ENCODE assay signal across 8 cellular contexts in genomic region chr22:38655532-38656255, GRCh38. TPM values are rescaled to one million over a fixed set of nuclear protein-coding genes. Genes with fewer than 3 reads are reported as not detected.
DNase-seq lines count a peak whose midpoint lies in the region; ATAC-seq and TF ChIP-seq lines count a peak whose summit lies in the region.

No MANE protein-coding gene starts in this region.

- no peak for DNase-seq in activated naive CD4-positive, alpha-beta T cell treated with anti-CD3 and anti-CD28 coated beads, Interleukin-2, amount 10 ng/mL, durations not matched to agents 7 days and 5 days
- no peak for DNase-seq in activated naive CD4-positive, alpha-beta T cell treated with anti-CD3 and anti-CD28 coated beads, Interleukin-2, amount 50 U/mL, for 16 hours
- DNase-seq in Panc1 (ENCODE audit: low read depth, low spot score) (no peak), D341Med (ENCODE audit: low spot score) (no peak)

- in situ Hi-C loops in Panc1 (cut with HindIII; ENCODE audit: low pct_unique_long_range_greater_than_20kb, low sequenced_read_pairs) = no loop called here

- TSS peak; percentile 88 for BruUV-seq in Panc1 (replicated peaks; lab: Mats Ljungman, UMichigan)

- H3K4me1 ChIP-seq in Panc1 (ENCODE audit: control insufficient read depth, insufficient read depth, low read length) (no peaks in the 10 kb centered on the region; the same call in 1 of the 2 replicates), ectodermal cell (ENCODE audit: control insufficient read depth, insufficient read depth, low read length) (peaks cover 4% of the 10 kb centered on the region), mucosa of stomach (ENCODE audit: control insufficient read depth, insufficient read depth, low read length) (peaks cover 10% of the 10 kb centered on the region)

- intact Hi-C loops in Panc1 (cut with micrococcal nuclease; ENCODE audit: unreplicated experiment) = no loop called here

- no peak overlapping the region for H3K27ac Mint-ChIP-seq in activated naive CD4-positive, alpha-beta T cell treated with anti-CD3 and anti-CD28 coated beads, Interleukin-2, amount 10 ng/mL, durations not matched to agents 7 days and 5 days

- H3K27ac ChIP-seq in Panc1 (ENCODE audit: low read length) (peak overlapping the region; percentile 91), ectodermal cell (ENCODE audit: insufficient read depth, low read depth, low read length, poor library complexity, severe bottlenecking) (peak overlapping the region; percentile 92)

- CTCF ChIA-PET in activated naive CD4-positive, alpha-beta T cell treated with anti-CD3 and anti-CD28 coated beads, Interleukin-2, amount 10 ng/mL, durations not matched to agents 7 days and 5 days (lab: Charles Lee) = no interaction called here
- CTCF ChIA-PET in Panc1 (lab: Charles Lee) = interaction anchor here (0.7 kb wide), 1 partner anchor 295 kb away, joined by 3 read pairs; no protein-coding TSS in a partner anchor

- WGBS in ectodermal cell, 2 experiments = 4 to 5% methylated on average over 22 of the region's 22 CpGs

- ATAC-seq in Panc1 = peak; percentile 49
- ATAC-seq in activated CD4-positive, CD25-positive, alpha-beta regulatory T cell treated with anti-CD3 and anti-CD28 coated beads, Interleukin-2, amount 50 U/mL, for 24 hours = no peak
- no peak for ATAC-seq in GM18873 (IDR thresholded peaks at IDR 0.05; ENCODE audit: low FRiP score, unreplicated experiment)

- H3K9ac ChIP-seq in mucosa of stomach (ENCODE audit: low read length) = peak overlapping the region; percentile 94

- POLR2A ChIA-PET in Panc1 (lab: Charles Lee) = no interaction called here

- H3K9me3 Mint-ChIP-seq in activated naive CD4-positive, alpha-beta T cell treated with anti-CD3 and anti-CD28 coated beads, Interleukin-2, amount 10 ng/mL, durations not matched to agents 7 days and 5 days = no peaks in the 10 kb centered on the region

- TF ChIP-seq CTCF in Panc1 (IDR thresholded peaks at IDR 0.05) = no peak

- peak overlapping the region; percentile 93 for H3K4me3 Mint-ChIP-seq in activated naive CD4-positive, alpha-beta T cell treated with anti-CD3 and anti-CD28 coated beads, Interleukin-2, amount 10 ng/mL, durations not matched to agents 7 days and 5 days

- H3K27me3 ChIP-seq in Panc1 (ENCODE audit: control insufficient read depth, insufficient read depth, low read length) (no peaks in the 10 kb centered on the region), ectodermal cell (ENCODE audit: control insufficient read depth, insufficient read depth, low read length, poor library complexity, severe bottlenecking) (no peaks in the 10 kb centered on the region), mucosa of stomach (ENCODE audit: control insufficient read depth, insufficient read depth, low read length) (no peaks in the 10 kb centered on the region)

- peaks cover 27% of the 10 kb centered on the region for H3K4me1 Mint-ChIP-seq in activated naive CD4-positive, alpha-beta T cell treated with anti-CD3 and anti-CD28 coated beads, Interleukin-2, amount 10 ng/mL, durations not matched to agents 7 days and 5 days

- H3K9me3 ChIP-seq in Panc1 (ENCODE audit: control insufficient read depth, insufficient read depth, low read depth, low read length) (no peaks in the 10 kb centered on the region), ectodermal cell (ENCODE audit: control insufficient read depth, low read length) (no peaks in the 10 kb centered on the region), mucosa of stomach (ENCODE audit: control insufficient read depth, low read length) (no peaks in the 10 kb centered on the region)

- H3K36me3 Mint-ChIP-seq in activated naive CD4-positive, alpha-beta T cell treated with anti-CD3 and anti-CD28 coated beads, Interleukin-2, amount 10 ng/mL, durations not matched to agents 7 days and 5 days = no peaks in the 10 kb centered on the region

- H3K27me3 Mint-ChIP-seq in activated naive CD4-positive, alpha-beta T cell treated with anti-CD3 and anti-CD28 coated beads, Interleukin-2, amount 10 ng/mL, durations not matched to agents 7 days and 5 days = peaks cover under 1% of the 10 kb centered on the region

- H3K4me3 ChIP-seq in Panc1 (ENCODE audit: low read depth in 2 of 2, low read length in 2 of 2) = peak overlapping the region; percentile 76 to 77
- peak overlapping the region; percentile 64 for H3K4me3 ChIP-seq in ectodermal cell (ENCODE audit: insufficient read depth, low read depth, low read length)
- peak overlapping the region; percentile 96 for H3K4me3 ChIP-seq in mucosa of stomach (ENCODE audit: low read length)

- H3K36me3 ChIP-seq in Panc1 (ENCODE audit: control insufficient read depth, insufficient read depth, low read length) (peaks cover 4% of the 10 kb centered on the region; the same call in 1 of the 2 replicates), ectodermal cell (ENCODE audit: control insufficient read depth, insufficient read depth, low read length) (no peaks in the 10 kb centered on the region), mucosa of stomach (ENCODE audit: control insufficient read depth, insufficient read depth, low read length) (no peaks in the 10 kb centered on the region)

RNA-seq across cellular contexts. Expression of gene FAM227A, which starts 0.5 kb away (rescaled TPM):
- 2.4 TPM for total RNA-seq in Panc1 (2021; ENCODE audit: unreplicated experiment)
- 1.3 TPM for polyA plus RNA-seq in Panc1 (2012; ENCODE audit: insufficient read length)
- polyA plus RNA-seq in ectodermal cell (2013, experiment 1 of 4) = 10.0 TPM
- 13.8 TPM for polyA plus RNA-seq in ectodermal cell (2013, experiment 2 of 4)
- 7.5 TPM for polyA plus RNA-seq in ectodermal cell (2013, experiment 3 of 4)
- polyA plus RNA-seq in ectodermal cell (2013, experiment 4 of 4) = 10.5 TPM

RNA-seq across cellular contexts. Expression of gene CBY1, which starts 0.7 kb away (rescaled TPM):
- total RNA-seq in Panc1 (2021; ENCODE audit: unreplicated experiment) = 20.4 TPM
- 21.5 TPM for polyA plus RNA-seq in Panc1 (2012; ENCODE audit: insufficient read length)
- 58.8 TPM for polyA plus RNA-seq in ectodermal cell (2013, experiment 1 of 4)
- polyA plus RNA-seq in ectodermal cell (2013, experiment 2 of 4) = 59.3 TPM
- 42.2 TPM for polyA plus RNA-seq in ectodermal cell (2013, experiment 3 of 4)
- 47.3 TPM for polyA plus RNA-seq in ectodermal cell (2013, experiment 4 of 4)

RNA-seq across cellular contexts. Expression of gene TOMM22, which starts 26.1 kb away (rescaled TPM):
- 111 TPM for total RNA-seq in Panc1 (2021; ENCODE audit: unreplicated experiment)
- polyA plus RNA-seq in Panc1 (2012; ENCODE audit: insufficient read length) = 56.0 TPM
- polyA plus RNA-seq in ectodermal cell (2013, experiment 1 of 4) = 96.5 TPM
- 96.6 TPM for polyA plus RNA-seq in ectodermal cell (2013, experiment 2 of 4)
- 73.4 TPM for polyA plus RNA-seq in ectodermal cell (2013, experiment 3 of 4)
- polyA plus RNA-seq in ectodermal cell (2013, experiment 4 of 4) = 81.1 TPM

RNA-seq across cellular contexts. Expression of gene JOSD1, which starts 45.0 kb away (rescaled TPM):
- 35.1 TPM for total RNA-seq in Panc1 (2021; ENCODE audit: unreplicated experiment)
- polyA plus RNA-seq in Panc1 (2012; ENCODE audit: insufficient read length) = 34.5 TPM
- polyA plus RNA-seq in ectodermal cell (2013, experiment 1 of 4) = 28.7 TPM
- polyA plus RNA-seq in ectodermal cell (2013, experiment 2 of 4) = 29.7 TPM
- polyA plus RNA-seq in ectodermal cell (2013, experiment 3 of 4) = 24.7 TPM
- 29.1 TPM for polyA plus RNA-seq in ectodermal cell (2013, experiment 4 of 4)

RNA-seq across cellular contexts. Expression of gene GTPBP1, which starts 50.0 kb away (rescaled TPM):
- 25.5 TPM for total RNA-seq in Panc1 (2021; ENCODE audit: unreplicated experiment)
- 19.5 TPM for polyA plus RNA-seq in Panc1 (2012; ENCODE audit: insufficient read length)
- 64.2 TPM for polyA plus RNA-seq in ectodermal cell (2013, experiment 1 of 4)
- 70.5 TPM for polyA plus RNA-seq in ectodermal cell (2013, experiment 2 of 4)
- polyA plus RNA-seq in ectodermal cell (2013, experiment 3 of 4) = 53.1 TPM
- polyA plus RNA-seq in ectodermal cell (2013, experiment 4 of 4) = 60.0 TPM
